1 cellular context compared by ENCODE assay signal in the genomic region with DNA sequence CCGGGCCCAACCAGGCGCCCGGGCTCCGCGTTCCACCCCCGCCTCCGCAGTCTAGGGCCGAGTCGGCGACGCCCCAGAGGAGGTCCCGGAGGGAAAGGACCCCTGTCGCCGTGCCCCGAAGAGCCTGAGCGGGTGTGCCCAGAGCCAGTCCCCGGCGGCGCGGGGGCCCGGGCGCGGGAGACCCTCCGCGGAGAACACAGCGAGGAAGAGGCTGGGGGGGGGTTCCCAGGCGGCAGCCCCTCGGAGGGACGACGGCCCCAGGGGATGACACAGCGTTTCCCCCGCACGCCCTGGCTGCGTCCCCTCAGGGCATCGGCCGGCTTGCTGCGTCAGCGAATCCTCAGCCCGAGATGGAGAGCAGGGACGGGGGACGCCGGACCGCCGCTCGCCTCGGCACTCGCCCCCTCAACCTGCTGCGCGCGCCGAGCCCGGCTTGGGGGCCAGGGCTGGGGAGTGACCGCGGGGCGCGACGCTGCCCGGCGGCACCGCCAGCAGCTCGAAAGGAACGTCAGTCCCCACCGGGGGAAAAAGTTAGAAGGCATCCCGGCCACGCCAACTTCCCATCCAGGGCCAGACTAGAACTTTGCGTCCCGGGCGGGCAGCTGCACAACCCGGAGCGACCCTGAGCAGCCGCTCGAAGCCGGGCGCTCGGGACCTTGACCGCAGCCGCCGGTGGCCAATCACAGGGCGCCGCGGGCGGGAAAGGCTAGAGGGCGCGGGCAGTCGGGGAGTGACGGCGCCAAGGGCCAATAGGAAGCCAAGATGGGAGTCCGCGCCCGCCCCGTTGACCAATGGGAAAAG.
A peak's percentile ranks its signal among the peaks of the same experiment; 100 is the strongest.
TF ChIP-seq lines count a peak whose summit lies in the region.

No MANE protein-coding gene starts in this region.

TF ChIP-seq in HepG2, 621 proteins besides CTCF, POLR2A, EP300 and RAD21 (continued from another document and continues in another):
- TF ChIP-seq, protein P1, sequence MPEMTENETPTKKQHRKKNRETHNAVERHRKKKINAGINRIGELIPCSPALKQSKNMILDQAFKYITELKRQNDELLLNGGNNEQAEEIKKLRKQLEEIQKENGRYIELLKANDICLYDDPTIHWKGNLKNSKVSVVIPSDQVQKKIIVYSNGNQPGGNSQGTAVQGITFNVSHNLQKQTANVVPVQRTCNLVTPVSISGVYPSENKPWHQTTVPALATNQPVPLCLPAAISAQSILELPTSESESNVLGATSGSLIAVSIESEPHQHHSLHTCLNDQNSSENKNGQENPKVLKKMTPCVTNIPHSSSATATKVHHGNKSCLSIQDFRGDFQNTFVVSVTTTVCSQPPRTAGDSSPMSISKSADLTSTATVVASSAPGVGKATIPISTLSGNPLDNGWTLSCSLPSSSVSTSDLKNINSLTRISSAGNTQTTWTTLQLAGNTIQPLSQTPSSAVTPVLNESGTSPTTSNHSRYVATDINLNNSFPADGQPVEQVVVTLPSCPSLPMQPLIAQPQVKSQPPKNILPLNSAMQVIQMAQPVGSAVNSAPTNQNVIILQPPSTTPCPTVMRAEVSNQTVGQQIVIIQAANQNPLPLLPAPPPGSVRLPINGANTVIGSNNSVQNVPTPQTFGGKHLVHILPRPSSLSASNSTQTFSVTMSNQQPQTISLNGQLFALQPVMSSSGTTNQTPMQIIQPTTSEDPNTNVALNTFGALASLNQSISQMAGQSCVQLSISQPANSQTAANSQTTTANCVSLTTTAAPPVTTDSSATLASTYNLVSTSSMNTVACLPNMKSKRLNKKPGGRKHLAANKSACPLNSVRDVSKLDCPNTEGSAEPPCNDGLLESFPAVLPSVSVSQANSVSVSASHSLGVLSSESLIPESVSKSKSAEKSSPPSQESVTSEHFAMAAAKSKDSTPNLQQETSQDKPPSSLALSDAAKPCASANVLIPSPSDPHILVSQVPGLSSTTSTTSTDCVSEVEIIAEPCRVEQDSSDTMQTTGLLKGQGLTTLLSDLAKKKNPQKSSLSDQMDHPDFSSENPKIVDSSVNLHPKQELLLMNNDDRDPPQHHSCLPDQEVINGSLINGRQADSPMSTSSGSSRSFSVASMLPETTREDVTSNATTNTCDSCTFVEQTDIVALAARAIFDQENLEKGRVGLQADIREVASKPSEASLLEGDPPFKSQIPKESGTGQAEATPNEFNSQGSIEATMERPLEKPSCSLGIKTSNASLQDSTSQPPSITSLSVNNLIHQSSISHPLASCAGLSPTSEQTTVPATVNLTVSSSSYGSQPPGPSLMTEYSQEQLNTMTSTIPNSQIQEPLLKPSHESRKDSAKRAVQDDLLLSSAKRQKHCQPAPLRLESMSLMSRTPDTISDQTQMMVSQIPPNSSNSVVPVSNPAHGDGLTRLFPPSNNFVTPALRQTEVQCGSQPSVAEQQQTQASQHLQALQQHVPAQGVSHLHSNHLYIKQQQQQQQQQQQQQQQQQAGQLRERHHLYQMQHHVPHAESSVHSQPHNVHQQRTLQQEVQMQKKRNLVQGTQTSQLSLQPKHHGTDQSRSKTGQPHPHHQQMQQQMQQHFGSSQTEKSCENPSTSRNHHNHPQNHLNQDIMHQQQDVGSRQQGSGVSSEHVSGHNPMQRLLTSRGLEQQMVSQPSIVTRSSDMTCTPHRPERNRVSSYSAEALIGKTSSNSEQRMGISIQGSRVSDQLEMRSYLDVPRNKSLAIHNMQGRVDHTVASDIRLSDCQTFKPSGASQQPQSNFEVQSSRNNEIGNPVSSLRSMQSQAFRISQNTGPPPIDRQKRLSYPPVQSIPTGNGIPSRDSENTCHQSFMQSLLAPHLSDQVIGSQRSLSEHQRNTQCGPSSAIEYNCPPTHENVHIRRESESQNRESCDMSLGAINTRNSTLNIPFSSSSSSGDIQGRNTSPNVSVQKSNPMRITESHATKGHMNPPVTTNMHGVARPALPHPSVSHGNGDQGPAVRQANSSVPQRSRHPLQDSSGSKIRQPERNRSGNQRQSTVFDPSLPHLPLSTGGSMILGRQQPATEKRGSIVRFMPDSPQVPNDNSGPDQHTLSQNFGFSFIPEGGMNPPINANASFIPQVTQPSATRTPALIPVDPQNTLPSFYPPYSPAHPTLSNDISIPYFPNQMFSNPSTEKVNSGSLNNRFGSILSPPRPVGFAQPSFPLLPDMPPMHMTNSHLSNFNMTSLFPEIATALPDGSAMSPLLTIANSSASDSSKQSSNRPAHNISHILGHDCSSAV (CRISPR knock-in tag; IDR thresholded peaks at IDR 0.05; ENCODE audit: borderline replicate concordance) = no peak
- TF ChIP-seq JUN (CRISPR knock-in tag; IDR thresholded peaks at IDR 0.05) = no peak; the same call in 1 of the 2 replicates
- TF ChIP-seq ZNF329 (CRISPR knock-in tag; IDR thresholded peaks at IDR 0.05; ENCODE audit: low read depth) = peak; percentile 43; the same call in 1 of the 2 replicates
- TF ChIP-seq EZH2 (conservative IDR thresholded peaks at IDR 0.05; ENCODE audit: low read depth, low read length) = no peak
- TF ChIP-seq CHD4 (IDR thresholded peaks at IDR 0.05; ENCODE audit: borderline replicate concordance, low read length) = no peak
- TF ChIP-seq SP5 (CRISPR knock-in tag; IDR thresholded peaks at IDR 0.05; ENCODE audit: borderline replicate concordance, low read depth) = no peak
- no peak for TF ChIP-seq ZNF562 (CRISPR knock-in tag; IDR thresholded peaks at IDR 0.05; ENCODE audit: borderline replicate concordance)
- peak; percentile 62; the same call in 1 of the 2 replicates for TF ChIP-seq ZSCAN22 (CRISPR knock-in tag; IDR thresholded peaks at IDR 0.05)
- TF ChIP-seq, protein P2, sequence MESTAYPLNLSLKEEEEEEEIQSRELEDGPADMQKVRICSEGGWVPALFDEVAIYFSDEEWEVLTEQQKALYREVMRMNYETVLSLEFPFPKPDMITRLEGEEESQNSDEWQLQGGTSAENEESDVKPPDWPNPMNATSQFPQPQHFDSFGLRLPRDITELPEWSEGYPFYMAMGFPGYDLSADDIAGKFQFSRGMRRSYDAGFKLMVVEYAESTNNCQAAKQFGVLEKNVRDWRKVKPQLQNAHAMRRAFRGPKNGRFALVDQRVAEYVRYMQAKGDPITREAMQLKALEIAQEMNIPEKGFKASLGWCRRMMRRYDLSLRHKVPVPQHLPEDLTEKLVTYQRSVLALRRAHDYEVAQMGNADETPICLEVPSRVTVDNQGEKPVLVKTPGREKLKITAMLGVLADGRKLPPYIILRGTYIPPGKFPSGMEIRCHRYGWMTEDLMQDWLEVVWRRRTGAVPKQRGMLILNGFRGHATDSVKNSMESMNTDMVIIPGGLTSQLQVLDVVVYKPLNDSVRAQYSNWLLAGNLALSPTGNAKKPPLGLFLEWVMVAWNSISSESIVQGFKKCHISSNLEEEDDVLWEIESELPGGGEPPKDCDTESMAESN (CRISPR knock-in tag; conservative IDR thresholded peaks at IDR 0.05) = 0 out of 2 replicates have a peak, but pooled peaks have one; percentile 15
- no peak; the same call in 1 of the 2 replicates for TF ChIP-seq ZNF431 (CRISPR knock-in tag; IDR thresholded peaks at IDR 0.05; ENCODE audit: borderline replicate concordance, low read depth)
- no peak for TF ChIP-seq SAFB2 (CRISPR knock-in tag; IDR thresholded peaks at IDR 0.05; ENCODE audit: borderline replicate concordance, low read depth)
- no peak for TF ChIP-seq PTBP1 (IDR thresholded peaks at IDR 0.05; ENCODE audit: low read depth, low read length, poor library complexity, severe bottlenecking)
- peak; percentile 80; the same call in 1 of the 2 replicates for TF ChIP-seq ZNF713 (CRISPR knock-in tag; IDR thresholded peaks at IDR 0.05)
- peak; percentile 39; the same call in 1 of the 2 replicates for TF ChIP-seq SOX13 (IDR thresholded peaks at IDR 0.05)
- TF ChIP-seq SOX13 (CRISPR knock-in tag; conservative IDR thresholded peaks at IDR 0.05 in 1 of 2, IDR thresholded peaks at IDR 0.05 in 1 of 2) = no peak
- no peak for TF ChIP-seq ZNF33A (CRISPR knock-in tag; IDR thresholded peaks at IDR 0.05; ENCODE audit: borderline replicate concordance)
- TF ChIP-seq, protein P3, sequence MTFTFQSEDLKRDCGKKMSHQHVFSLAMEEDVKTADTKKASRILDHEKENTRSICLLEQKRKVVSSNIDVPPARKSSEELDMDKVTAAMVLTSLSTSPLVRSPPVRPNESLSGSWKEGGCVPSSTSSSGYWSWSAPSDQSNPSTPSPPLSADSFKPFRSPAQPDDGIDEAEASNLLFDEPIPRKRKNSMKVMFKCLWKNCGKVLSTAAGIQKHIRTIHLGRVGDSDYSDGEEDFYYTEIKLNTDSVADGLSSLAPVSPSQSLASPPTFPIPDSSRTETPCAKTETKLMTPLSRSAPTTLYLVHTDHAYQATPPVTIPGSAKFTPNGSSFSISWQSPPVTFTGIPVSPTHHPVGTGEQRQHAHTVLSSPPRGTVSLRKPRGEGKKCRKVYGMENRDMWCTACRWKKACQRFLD (CRISPR knock-in tag; IDR thresholded peaks at IDR 0.05; ENCODE audit: borderline replicate concordance) = no peak
- no peak; the same call in none of the 2 replicates for TF ChIP-seq STAG1 (CRISPR knock-in tag; IDR thresholded peaks at IDR 0.05)
- no peak for TF ChIP-seq MBD4 (IDR thresholded peaks at IDR 0.05; ENCODE audit: borderline replicate concordance, low read length)
- peak; percentile 55; the same call in 1 of the 2 replicates for TF ChIP-seq ZNF296 (CRISPR knock-in tag; conservative IDR thresholded peaks at IDR 0.05)
- TF ChIP-seq, protein P4, sequence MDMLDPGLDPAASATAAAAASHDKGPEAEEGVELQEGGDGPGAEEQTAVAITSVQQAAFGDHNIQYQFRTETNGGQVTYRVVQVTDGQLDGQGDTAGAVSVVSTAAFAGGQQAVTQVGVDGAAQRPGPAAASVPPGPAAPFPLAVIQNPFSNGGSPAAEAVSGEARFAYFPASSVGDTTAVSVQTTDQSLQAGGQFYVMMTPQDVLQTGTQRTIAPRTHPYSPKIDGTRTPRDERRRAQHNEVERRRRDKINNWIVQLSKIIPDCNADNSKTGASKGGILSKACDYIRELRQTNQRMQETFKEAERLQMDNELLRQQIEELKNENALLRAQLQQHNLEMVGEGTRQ (IDR thresholded peaks at IDR 0.05; ENCODE audit: low read depth, low read length) = no peak
- TF ChIP-seq, protein P4 (CRISPR knock-in tag; IDR thresholded peaks at IDR 0.05; ENCODE audit: borderline replicate concordance) = no peak
- TF ChIP-seq ZNF530 (CRISPR knock-in tag; IDR thresholded peaks at IDR 0.05; ENCODE audit: low read depth) = no peak; the same call in 1 of the 2 replicates
- peak; percentile 77; the same call in 1 of the 2 replicates for TF ChIP-seq ZNF772 (CRISPR knock-in tag; IDR thresholded peaks at IDR 0.05)
- TF ChIP-seq TARDBP (CRISPR knock-in tag; IDR thresholded peaks at IDR 0.05) = no peak
- peak; percentile 54; the same call in 1 of the 2 replicates for TF ChIP-seq NFE2L2 (IDR thresholded peaks at IDR 0.05; ENCODE audit: low read length)
- TF ChIP-seq, protein P5, sequence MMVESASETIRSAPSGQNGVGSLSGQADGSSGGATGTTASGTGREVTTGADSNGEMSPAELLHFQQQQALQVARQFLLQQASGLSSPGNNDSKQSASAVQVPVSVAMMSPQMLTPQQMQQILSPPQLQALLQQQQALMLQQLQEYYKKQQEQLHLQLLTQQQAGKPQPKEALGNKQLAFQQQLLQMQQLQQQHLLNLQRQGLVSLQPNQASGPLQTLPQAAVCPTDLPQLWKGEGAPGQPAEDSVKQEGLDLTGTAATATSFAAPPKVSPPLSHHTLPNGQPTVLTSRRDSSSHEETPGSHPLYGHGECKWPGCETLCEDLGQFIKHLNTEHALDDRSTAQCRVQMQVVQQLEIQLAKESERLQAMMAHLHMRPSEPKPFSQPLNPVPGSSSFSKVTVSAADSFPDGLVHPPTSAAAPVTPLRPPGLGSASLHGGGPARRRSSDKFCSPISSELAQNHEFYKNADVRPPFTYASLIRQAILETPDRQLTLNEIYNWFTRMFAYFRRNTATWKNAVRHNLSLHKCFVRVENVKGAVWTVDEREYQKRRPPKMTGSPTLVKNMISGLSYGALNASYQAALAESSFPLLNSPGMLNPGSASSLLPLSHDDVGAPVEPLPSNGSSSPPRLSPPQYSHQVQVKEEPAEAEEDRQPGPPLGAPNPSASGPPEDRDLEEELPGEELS (CRISPR knock-in tag; IDR thresholded peaks at IDR 0.05) = no peak
- TF ChIP-seq, protein P6, sequence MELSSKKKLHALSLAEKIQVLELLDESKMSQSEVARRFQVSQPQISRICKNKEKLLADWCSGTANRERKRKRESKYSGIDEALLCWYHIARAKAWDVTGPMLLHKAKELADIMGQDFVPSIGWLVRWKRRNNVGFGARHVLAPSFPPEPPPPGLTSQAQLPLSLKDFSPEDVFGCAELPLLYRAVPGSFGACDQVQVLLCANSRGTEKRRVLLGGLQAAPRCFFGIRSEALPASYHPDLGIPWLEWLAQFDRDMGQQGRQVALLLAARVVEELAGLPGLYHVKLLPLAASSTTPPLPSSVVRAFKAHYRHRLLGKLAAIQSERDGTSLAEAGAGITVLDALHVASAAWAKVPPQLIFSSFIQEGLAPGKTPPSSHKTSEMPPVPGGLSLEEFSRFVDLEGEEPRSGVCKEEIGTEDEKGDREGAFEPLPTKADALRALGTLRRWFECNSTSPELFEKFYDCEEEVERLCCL (CRISPR knock-in tag; IDR thresholded peaks at IDR 0.05; ENCODE audit: borderline replicate concordance) = no peak
- TF ChIP-seq MAF1 (CRISPR knock-in tag; IDR thresholded peaks at IDR 0.05; ENCODE audit: borderline replicate concordance) = peak; percentile 23; the same call in 1 of the 2 replicates
